ENCODE assay signal across 18 cellular contexts in genomic region chr6:34723203-34723602, GRCh38. TPM values are rescaled to one million over a fixed set of nuclear protein-coding genes. Genes with fewer than 3 reads are reported as not detected.
DNase-seq lines count a peak whose midpoint lies in the region; ATAC-seq and TF ChIP-seq lines count a peak whose summit lies in the region.
"Had no signal": no experiment of that assay in that cellular context is flagged by ENCODE, and none has a peak within 500 bp of the region (broad histone marks: within the 10 kb centered on the region; RNA-seq: fewer than 3 reads in every experiment).

No MANE protein-coding gene starts in this region.

- H3K4me1 Mint-ChIP-seq in stimulated activated naive B cell treated with anti-CD40 and anti-IgM and Interleukin-4, amounts not matched to agents 10 μg/mL and 1 μg/mL and 100 μg/mL, for 72 hours = peaks cover 4 to 5% of the 10 kb centered on the region in 2 donors
- no peaks in the 10 kb centered on the region for H3K4me1 Mint-ChIP-seq in stimulated activated effector memory CD8-positive, alpha-beta T cell treated with anti-CD3 and anti-CD28 coated beads, Interleukin-12 subunit alpha, Interleukin-12 subunit beta, amount 100 ng/mL, for 72 hours

- no peaks in the 10 kb centered on the region for H3K27me3 ChIP-seq in Panc1 (ENCODE audit: control insufficient read depth, insufficient read depth, low read length)
- H3K27me3 ChIP-seq: body of pancreas, neutrophil had no signal

- H3K4me1 ChIP-seq in Panc1 (ENCODE audit: control insufficient read depth, insufficient read depth, low read length) = no peaks in the 10 kb centered on the region
- H3K4me1 ChIP-seq: body of pancreas had no signal

- no peak for ATAC-seq in Panc1
- ATAC-seq in stimulated activated naive B cell treated with anti-CD40 and anti-IgM and Interleukin-4, amounts not matched to agents 10 μg/mL and 1 μg/mL and 100 μg/mL, for 72 hours (replicated peaks) = no peak
- no peak for ATAC-seq in stimulated activated effector memory CD8-positive, alpha-beta T cell treated with anti-CD3 and anti-CD28 coated beads, Interleukin-12 subunit alpha, Interleukin-12 subunit beta, amount 100 ng/mL, for 72 hours
- ATAC-seq in GM19324 (IDR thresholded peaks at IDR 0.05; ENCODE audit: low FRiP score, unreplicated experiment) = no peak
- ATAC-seq: activated CD8-positive, alpha-beta T cell treated with anti-CD3 and anti-CD28 coated beads for 36 hours; body of pancreas; left ventricle myocardium superior had no signal

- no TSS peak for BruUV-seq in Panc1 (replicated peaks; lab: Mats Ljungman, UMichigan)

- H3K27me3 Mint-ChIP-seq in stimulated activated naive B cell treated with anti-CD40 and anti-IgM and Interleukin-4, amounts not matched to agents 10 μg/mL and 1 μg/mL and 100 μg/mL, for 72 hours = peaks cover 0 to 3% of the 10 kb centered on the region in 2 donors
- H3K27me3 Mint-ChIP-seq: activated CD8-positive, alpha-beta T cell treated with anti-CD3 and anti-CD28 coated beads for 36 hours had no signal

- POLR2A ChIA-PET in Panc1 (lab: Charles Lee) = no interaction called here

- intact Hi-C loops in Panc1 (cut with micrococcal nuclease; ENCODE audit: unreplicated experiment) = no loop called here

- in situ Hi-C loops in Panc1 (cut with HindIII; ENCODE audit: low pct_unique_long_range_greater_than_20kb, low sequenced_read_pairs) = no loop called here

- H3K9me3 ChIP-seq in Panc1 (ENCODE audit: control insufficient read depth, insufficient read depth, low read depth, low read length) = no peaks in the 10 kb centered on the region
- H3K9me3 ChIP-seq: body of pancreas, neutrophil had no signal

- DNase-seq in NCI-H82 (lab: John Stamatoyannopoulos, UW) (peak; percentile 43), NCI-H82 treated with DMSO at 0.1 percent for 48 hours (lab: John Stamatoyannopoulos, UW; ENCODE audit: unreplicated experiment) (no peak), Panc1 (ENCODE audit: low read depth, low spot score) (no peak), fibroblast of peridontal ligament (ENCODE audit: extremely low read depth) (peak; percentile 45), NCI-H187 treated with DMSO at 0.1 percent for 48 hours (lab: John Stamatoyannopoulos, UW) (no peak)
- DNase-seq in stimulated activated naive B cell treated with anti-CD40 and anti-IgM and Interleukin-4, amounts not matched to agents 10 μg/mL and 1 μg/mL and 100 μg/mL, for 72 hours = no peak
- no peak for DNase-seq in stimulated activated effector memory CD8-positive, alpha-beta T cell treated with anti-CD3 and anti-CD28 coated beads, Interleukin-12 subunit alpha, Interleukin-12 subunit beta, amount 100 ng/mL, for 72 hours (ENCODE audit: low spot score in 2 of 2)
- DNase-seq: activated CD8-positive, alpha-beta T cell treated with anti-CD3 and anti-CD28 coated beads for 36 hours; activated effector memory CD4-positive, alpha-beta T cell treated with anti-CD3 and anti-CD28 coated beads, Interleukin-2, amount 50 U/mL, for 16 hours; body of pancreas; hypothalamus; left ventricle myocardium superior; NCI-H146; NCI-H524; substantia nigra had no signal

- peaks cover 0 to 4% of the 10 kb centered on the region in 2 donors for H3K36me3 Mint-ChIP-seq in stimulated activated naive B cell treated with anti-CD40 and anti-IgM and Interleukin-4, amounts not matched to agents 10 μg/mL and 1 μg/mL and 100 μg/mL, for 72 hours
- no peaks in the 10 kb centered on the region for H3K36me3 Mint-ChIP-seq in stimulated activated effector memory CD8-positive, alpha-beta T cell treated with anti-CD3 and anti-CD28 coated beads, Interleukin-12 subunit alpha, Interleukin-12 subunit beta, amount 100 ng/mL, for 72 hours

- H3K36me3 ChIP-seq in Panc1 (ENCODE audit: control insufficient read depth, insufficient read depth, low read length) = no peaks in the 10 kb centered on the region
- H3K36me3 ChIP-seq: neutrophil had no signal

- H3K27ac ChIP-seq in Panc1 (ENCODE audit: low read length) = peak overlapping the region; percentile 32; the same call in 1 of the 2 replicates
- H3K27ac ChIP-seq: 22Rv1, body of pancreas, neutrophil had no signal

- CTCF ChIA-PET in Panc1 (lab: Charles Lee) = interaction anchor here (0.6 kb wide), 1 partner anchor 104 kb away, joined by 3 read pairs; no protein-coding TSS in a partner anchor

- peaks cover 0 to 3% of the 10 kb centered on the region in 2 donors for H3K9me3 Mint-ChIP-seq in stimulated activated naive B cell treated with anti-CD40 and anti-IgM and Interleukin-4, amounts not matched to agents 10 μg/mL and 1 μg/mL and 100 μg/mL, for 72 hours
- no peaks in the 10 kb centered on the region for H3K9me3 Mint-ChIP-seq in stimulated activated effector memory CD8-positive, alpha-beta T cell treated with anti-CD3 and anti-CD28 coated beads, Interleukin-12 subunit alpha, Interleukin-12 subunit beta, amount 100 ng/mL, for 72 hours
- H3K9me3 Mint-ChIP-seq: activated CD8-positive, alpha-beta T cell treated with anti-CD3 and anti-CD28 coated beads for 36 hours had no signal

- peak overlapping the region; percentile 25 for H3K27ac Mint-ChIP-seq in stimulated activated naive B cell treated with anti-CD40 and anti-IgM and Interleukin-4, amounts not matched to agents 10 μg/mL and 1 μg/mL and 100 μg/mL, for 72 hours
- H3K27ac Mint-ChIP-seq in stimulated activated effector memory CD8-positive, alpha-beta T cell treated with anti-CD3 and anti-CD28 coated beads, Interleukin-12 subunit alpha, Interleukin-12 subunit beta, amount 100 ng/mL, for 72 hours = no peak overlapping the region
- H3K27ac Mint-ChIP-seq: activated CD8-positive, alpha-beta T cell treated with anti-CD3 and anti-CD28 coated beads for 36 hours had no signal

- H3K4me3 ChIP-seq in Panc1 (ENCODE audit: low read depth in 2 of 2, low read length in 2 of 2) = no peak overlapping the region
- H3K4me3 ChIP-seq: body of pancreas had no signal

- no peak for TF ChIP-seq CTCF in Panc1 (IDR thresholded peaks at IDR 0.05)

- no peak overlapping the region for H3K4me3 Mint-ChIP-seq in stimulated activated naive B cell treated with anti-CD40 and anti-IgM and Interleukin-4, amounts not matched to agents 10 μg/mL and 1 μg/mL and 100 μg/mL, for 72 hours
- H3K4me3 Mint-ChIP-seq in stimulated activated effector memory CD8-positive, alpha-beta T cell treated with anti-CD3 and anti-CD28 coated beads, Interleukin-12 subunit alpha, Interleukin-12 subunit beta, amount 100 ng/mL, for 72 hours = no peak overlapping the region
- H3K4me3 Mint-ChIP-seq: activated CD8-positive, alpha-beta T cell treated with anti-CD3 and anti-CD28 coated beads for 36 hours had no signal

RNA-seq across cellular contexts. Expression of gene ILRUN, which starts 26.6 kb away (rescaled TPM):
- total RNA-seq in Panc1 (2021; ENCODE audit: unreplicated experiment) = 62.8 TPM
- 40.5 TPM for polyA plus RNA-seq in Panc1 (2012; ENCODE audit: insufficient read length)

RNA-seq across cellular contexts. Expression of gene SNRPC, which starts 34.1 kb away (rescaled TPM):
- 190 TPM for total RNA-seq in Panc1 (2021; ENCODE audit: unreplicated experiment)
- 178 TPM for polyA plus RNA-seq in Panc1 (2012; ENCODE audit: insufficient read length)

Comparison
In these comparisons a context has a peak if more than half of its experiments do, and no peak if none do; other contexts are left out.
1. DNase-seq: peak in NCI-H82 (single experiment) and fibroblast of peridontal ligament (single experiment); none in NCI-H82 treated with DMSO at 0.1 percent for 48 hours (single experiment), Panc1 (single experiment), stimulated activated naive B cell treated with anti-CD40 and anti-IgM and Interleukin-4, amounts not matched to agents 10 μg/mL and 1 μg/mL and 100 μg/mL, for 72 hours (single experiment), NCI-H187 treated with DMSO at 0.1 percent for 48 hours (single experiment) and stimulated activated effector memory CD8-positive, alpha-beta T cell treated with anti-CD3 and anti-CD28 coated beads, Interleukin-12 subunit alpha, Interleukin-12 subunit beta, amount 100 ng/mL, for 72 hours (0 of 2).